1 cellular context compared by ENCODE assay signal in genomic region chr10:6542999-6543430, GRCh38.
TF ChIP-seq lines count a peak whose summit lies in the region.

No MANE protein-coding gene starts in this region.

TF ChIP-seq in SK-N-SH treated with all-trans-retinoic acid at 6 μM for 48 hours, 23 proteins besides CTCF, POLR2A, EP300 and RAD21 (continued from another document):
- TF ChIP-seq, protein P1, sequence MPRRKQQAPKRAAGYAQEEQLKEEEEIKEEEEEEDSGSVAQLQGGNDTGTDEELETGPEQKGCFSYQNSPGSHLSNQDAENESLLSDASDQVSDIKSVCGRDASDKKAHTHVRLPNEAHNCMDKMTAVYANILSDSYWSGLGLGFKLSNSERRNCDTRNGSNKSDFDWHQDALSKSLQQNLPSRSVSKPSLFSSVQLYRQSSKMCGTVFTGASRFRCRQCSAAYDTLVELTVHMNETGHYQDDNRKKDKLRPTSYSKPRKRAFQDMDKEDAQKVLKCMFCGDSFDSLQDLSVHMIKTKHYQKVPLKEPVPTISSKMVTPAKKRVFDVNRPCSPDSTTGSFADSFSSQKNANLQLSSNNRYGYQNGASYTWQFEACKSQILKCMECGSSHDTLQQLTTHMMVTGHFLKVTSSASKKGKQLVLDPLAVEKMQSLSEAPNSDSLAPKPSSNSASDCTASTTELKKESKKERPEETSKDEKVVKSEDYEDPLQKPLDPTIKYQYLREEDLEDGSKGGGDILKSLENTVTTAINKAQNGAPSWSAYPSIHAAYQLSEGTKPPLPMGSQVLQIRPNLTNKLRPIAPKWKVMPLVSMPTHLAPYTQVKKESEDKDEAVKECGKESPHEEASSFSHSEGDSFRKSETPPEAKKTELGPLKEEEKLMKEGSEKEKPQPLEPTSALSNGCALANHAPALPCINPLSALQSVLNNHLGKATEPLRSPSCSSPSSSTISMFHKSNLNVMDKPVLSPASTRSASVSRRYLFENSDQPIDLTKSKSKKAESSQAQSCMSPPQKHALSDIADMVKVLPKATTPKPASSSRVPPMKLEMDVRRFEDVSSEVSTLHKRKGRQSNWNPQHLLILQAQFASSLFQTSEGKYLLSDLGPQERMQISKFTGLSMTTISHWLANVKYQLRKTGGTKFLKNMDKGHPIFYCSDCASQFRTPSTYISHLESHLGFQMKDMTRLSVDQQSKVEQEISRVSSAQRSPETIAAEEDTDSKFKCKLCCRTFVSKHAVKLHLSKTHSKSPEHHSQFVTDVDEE (CRISPR knock-in tag; IDR thresholded peaks at IDR 0.05): no peak
- no peak for TF ChIP-seq ZFP30 (CRISPR knock-in tag; IDR thresholded peaks at IDR 0.05)
- TF ChIP-seq, protein P2, sequence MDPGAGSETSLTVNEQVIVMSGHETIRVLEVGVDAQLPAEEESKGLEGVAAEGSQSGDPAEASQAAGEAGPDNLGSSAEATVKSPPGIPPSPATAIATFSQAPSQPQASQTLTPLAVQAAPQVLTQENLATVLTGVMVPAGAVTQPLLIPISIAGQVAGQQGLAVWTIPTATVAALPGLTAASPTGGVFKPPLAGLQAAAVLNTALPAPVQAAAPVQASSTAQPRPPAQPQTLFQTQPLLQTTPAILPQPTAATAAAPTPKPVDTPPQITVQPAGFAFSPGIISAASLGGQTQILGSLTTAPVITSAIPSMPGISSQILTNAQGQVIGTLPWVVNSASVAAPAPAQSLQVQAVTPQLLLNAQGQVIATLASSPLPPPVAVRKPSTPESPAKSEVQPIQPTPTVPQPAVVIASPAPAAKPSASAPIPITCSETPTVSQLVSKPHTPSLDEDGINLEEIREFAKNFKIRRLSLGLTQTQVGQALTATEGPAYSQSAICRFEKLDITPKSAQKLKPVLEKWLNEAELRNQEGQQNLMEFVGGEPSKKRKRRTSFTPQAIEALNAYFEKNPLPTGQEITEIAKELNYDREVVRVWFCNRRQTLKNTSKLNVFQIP (CRISPR knock-in tag; IDR thresholded peaks at IDR 0.05; ENCODE audit: borderline replicate concordance, low read depth): no peak
- TF ChIP-seq ZNF565 (CRISPR knock-in tag; conservative IDR thresholded peaks at IDR 0.05; ENCODE audit: low read depth): no peak
- no peak for TF ChIP-seq TOX (CRISPR knock-in tag; IDR thresholded peaks at IDR 0.05; ENCODE audit: borderline replicate concordance)
- no peak for TF ChIP-seq BACH2 (CRISPR knock-in tag; IDR thresholded peaks at IDR 0.05; ENCODE audit: borderline replicate concordance)
- TF ChIP-seq ZC3H10 (CRISPR knock-in tag; IDR thresholded peaks at IDR 0.05): no peak
- TF ChIP-seq PPARA (CRISPR knock-in tag; IDR thresholded peaks at IDR 0.05; ENCODE audit: borderline replicate concordance): no peak
- TF ChIP-seq ARNTL (CRISPR knock-in tag; IDR thresholded peaks at IDR 0.05; ENCODE audit: borderline replicate concordance, low read depth): no peak
- no peak for TF ChIP-seq ISL1 (CRISPR knock-in tag; IDR thresholded peaks at IDR 0.05)
- TF ChIP-seq CREB5 (CRISPR knock-in tag; IDR thresholded peaks at IDR 0.05; ENCODE audit: low read depth): no peak
- TF ChIP-seq GLIS3 (CRISPR knock-in tag; IDR thresholded peaks at IDR 0.05): no peak
